ENCODE assay signal across 14 cellular contexts in the genomic region with DNA sequence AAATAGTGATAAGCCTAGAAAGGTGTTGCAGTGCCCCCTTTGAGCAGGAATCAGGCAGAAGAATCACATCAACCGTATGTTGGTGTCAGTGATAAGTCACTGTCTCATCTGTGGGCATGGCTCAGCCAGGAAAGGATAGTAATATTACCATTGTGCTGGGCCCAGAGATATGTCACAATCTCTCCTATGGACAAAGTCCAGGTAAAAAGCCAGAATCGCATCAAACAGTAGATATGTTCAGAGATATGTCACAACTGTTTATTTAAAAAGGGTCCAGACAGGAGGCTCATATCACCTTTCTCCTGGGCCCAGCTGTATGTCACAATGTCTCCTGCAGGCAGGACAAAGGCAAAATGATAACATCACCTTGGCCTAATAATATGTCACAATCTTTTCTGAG.
DNase-seq lines count a peak whose midpoint lies in the region; ATAC-seq and TF ChIP-seq lines count a peak whose summit lies in the region.
"Had no signal": no experiment of that assay in that cellular context is flagged by ENCODE, and none has a peak within 500 bp of the region (broad histone marks: within the 10 kb centered on the region; RNA-seq: fewer than 3 reads in every experiment).

No MANE protein-coding gene starts in this region.

- no peaks in the 10 kb centered on the region for H3K9me3 Mint-ChIP-seq in activated CD4-positive, alpha-beta memory T cell treated with anti-CD3 and anti-CD28 coated beads for 36 hours
- H3K9me3 Mint-ChIP-seq in activated CD4-positive, alpha-beta memory T cell treated with anti-CD3 and anti-CD28 coated beads, Interleukin-2, amount 10 ng/mL, durations not matched to agents 7 days and 5 days: peaks cover 2% of the 10 kb centered on the region
- no peaks in the 10 kb centered on the region for H3K9me3 Mint-ChIP-seq in stimulated activated naive CD8-positive, alpha-beta T cell treated with anti-CD3 and anti-CD28 coated beads, Interleukin-15, amount 100 ng/mL, for 72 hours
- H3K9me3 Mint-ChIP-seq in activated naive CD8-positive, alpha-beta T cell (ENCODE audit: low read depth): no peaks in the 10 kb centered on the region
- H3K9me3 Mint-ChIP-seq in activated CD8-positive, alpha-beta T cell treated with anti-CD3 and anti-CD28 coated beads for 36 hours: no peaks in the 10 kb centered on the region
- H3K9me3 Mint-ChIP-seq: CD4-positive, alpha-beta memory T cell had no signal

- no peak for TF ChIP-seq CTCF in activated CD8-positive, alpha-beta T cell treated with anti-CD3 and anti-CD28 coated beads for 36 hours (IDR thresholded peaks at IDR 0.05)

- H3K4me3 Mint-ChIP-seq in activated CD4-positive, alpha-beta memory T cell treated with anti-CD3 and anti-CD28 coated beads for 36 hours: no peak overlapping the region
- H3K4me3 Mint-ChIP-seq in activated CD4-positive, alpha-beta memory T cell treated with anti-CD3 and anti-CD28 coated beads, Interleukin-2, amount 10 ng/mL, durations not matched to agents 7 days and 5 days: no peak overlapping the region
- H3K4me3 Mint-ChIP-seq in stimulated activated naive CD8-positive, alpha-beta T cell treated with anti-CD3 and anti-CD28 coated beads, Interleukin-15, amount 100 ng/mL, for 72 hours: peak overlapping the region; percentile 16 to 31
- H3K4me3 Mint-ChIP-seq in activated naive CD8-positive, alpha-beta T cell: no peak overlapping the region
- H3K4me3 Mint-ChIP-seq in activated CD8-positive, alpha-beta T cell treated with anti-CD3 and anti-CD28 coated beads for 36 hours: no peak overlapping the region
- H3K4me3 Mint-ChIP-seq: CD4-positive, alpha-beta memory T cell; GM23338 had no signal

- intact Hi-C loops in activated CD4-positive, alpha-beta memory T cell treated with anti-CD3 and anti-CD28 coated beads for 36 hours (cut with micrococcal nuclease): loop anchor here (10.0 kb wide), 5 partner anchors 87 to 1253 kb away; partner anchors contain the start of genes EIF1AY and KDM5D
- intact Hi-C loops in activated CD8-positive, alpha-beta T cell treated with anti-CD3 and anti-CD28 coated beads for 36 hours (cut with micrococcal nuclease): no loop called here

- H3K27ac Mint-ChIP-seq in activated CD4-positive, alpha-beta memory T cell treated with anti-CD3 and anti-CD28 coated beads for 36 hours: peak overlapping the region; percentile 56
- no peak overlapping the region for H3K27ac Mint-ChIP-seq in activated CD4-positive, alpha-beta memory T cell treated with anti-CD3 and anti-CD28 coated beads, Interleukin-2, amount 10 ng/mL, durations not matched to agents 7 days and 5 days
- H3K27ac Mint-ChIP-seq in stimulated activated naive CD8-positive, alpha-beta T cell treated with anti-CD3 and anti-CD28 coated beads, Interleukin-15, amount 100 ng/mL, for 72 hours: no peak overlapping the region
- H3K27ac Mint-ChIP-seq in activated naive CD8-positive, alpha-beta T cell: peak overlapping the region; percentile 30
- no peak overlapping the region for H3K27ac Mint-ChIP-seq in activated CD8-positive, alpha-beta T cell treated with anti-CD3 and anti-CD28 coated beads for 36 hours
- H3K27ac Mint-ChIP-seq: CD4-positive, alpha-beta memory T cell; GM23338 had no signal

- peaks cover 28% of the 10 kb centered on the region for H3K4me1 Mint-ChIP-seq in activated CD4-positive, alpha-beta memory T cell treated with anti-CD3 and anti-CD28 coated beads for 36 hours (ENCODE audit: low read depth)
- peaks cover 29% of the 10 kb centered on the region for H3K4me1 Mint-ChIP-seq in activated CD4-positive, alpha-beta memory T cell treated with anti-CD3 and anti-CD28 coated beads, Interleukin-2, amount 10 ng/mL, durations not matched to agents 7 days and 5 days
- peaks cover 26% of the 10 kb centered on the region for H3K4me1 Mint-ChIP-seq in stimulated activated naive CD8-positive, alpha-beta T cell treated with anti-CD3 and anti-CD28 coated beads, Interleukin-15, amount 100 ng/mL, for 72 hours
- peaks cover 27% of the 10 kb centered on the region for H3K4me1 Mint-ChIP-seq in activated naive CD8-positive, alpha-beta T cell (ENCODE audit: low read depth)
- H3K4me1 Mint-ChIP-seq in activated CD8-positive, alpha-beta T cell treated with anti-CD3 and anti-CD28 coated beads for 36 hours (ENCODE audit: low read depth): peaks cover 22% of the 10 kb centered on the region
- H3K4me1 Mint-ChIP-seq: GM23338 had no signal

- CTCF ChIA-PET in activated CD4-positive, alpha-beta memory T cell treated with anti-CD3 and anti-CD28 coated beads for 36 hours (lab: Charles Lee): no interaction called here
- CTCF ChIA-PET in activated CD4-positive, alpha-beta memory T cell treated with anti-CD3 and anti-CD28 coated beads, Interleukin-2, amount 10 ng/mL, durations not matched to agents 7 days and 5 days (lab: Charles Lee): no interaction called here
- CTCF ChIA-PET in activated CD8-positive, alpha-beta T cell treated with anti-CD3 and anti-CD28 coated beads for 36 hours (lab: Charles Lee): no interaction called here

- no peaks in the 10 kb centered on the region for H3K27me3 Mint-ChIP-seq in activated CD4-positive, alpha-beta memory T cell treated with anti-CD3 and anti-CD28 coated beads for 36 hours
- H3K27me3 Mint-ChIP-seq in activated CD4-positive, alpha-beta memory T cell treated with anti-CD3 and anti-CD28 coated beads, Interleukin-2, amount 10 ng/mL, durations not matched to agents 7 days and 5 days: no peaks in the 10 kb centered on the region
- no peaks in the 10 kb centered on the region for H3K27me3 Mint-ChIP-seq in stimulated activated naive CD8-positive, alpha-beta T cell treated with anti-CD3 and anti-CD28 coated beads, Interleukin-15, amount 100 ng/mL, for 72 hours
- H3K27me3 Mint-ChIP-seq in activated naive CD8-positive, alpha-beta T cell: no peaks in the 10 kb centered on the region
- no peaks in the 10 kb centered on the region for H3K27me3 Mint-ChIP-seq in activated CD8-positive, alpha-beta T cell treated with anti-CD3 and anti-CD28 coated beads for 36 hours
- H3K27me3 Mint-ChIP-seq: CD4-positive, alpha-beta memory T cell had no signal

- POLR2A ChIA-PET in activated CD4-positive, alpha-beta memory T cell treated with anti-CD3 and anti-CD28 coated beads for 36 hours (lab: Charles Lee): no interaction called here
- POLR2A ChIA-PET in activated CD4-positive, alpha-beta memory T cell treated with anti-CD3 and anti-CD28 coated beads, Interleukin-2, amount 10 ng/mL, durations not matched to agents 7 days and 5 days (lab: Charles Lee): no interaction called here
- POLR2A ChIA-PET in activated CD8-positive, alpha-beta T cell treated with anti-CD3 and anti-CD28 coated beads for 36 hours (lab: Charles Lee): no interaction called here

- no peak for ATAC-seq in stimulated activated naive CD8-positive, alpha-beta T cell treated with anti-CD3 and anti-CD28 coated beads, Interleukin-15, amount 100 ng/mL, for 72 hours
- ATAC-seq in stimulated activated naive CD8-positive, alpha-beta T cell treated with anti-CD3 and anti-CD28 coated beads, Interleukin-15, Interleukin-2, amounts not matched to agents 100 U/mL and 50 U/mL, for 24 hours: no peak
- ATAC-seq in activated CD8-positive, alpha-beta T cell treated with anti-CD3 and anti-CD28 coated beads for 36 hours: no peak
- ATAC-seq: A549, GM12878, GM23338 had no signal

- DNase-seq in activated CD4-positive, alpha-beta memory T cell treated with anti-CD3 and anti-CD28 coated beads for 36 hours: no peak
- DNase-seq in activated CD4-positive, alpha-beta memory T cell treated with anti-CD3 and anti-CD28 coated beads, Interleukin-2, amount 10 ng/mL, durations not matched to agents 7 days and 5 days: no peak
- DNase-seq in stimulated activated naive CD8-positive, alpha-beta T cell treated with anti-CD3 and anti-CD28 coated beads, Interleukin-15, amount 100 ng/mL, for 72 hours: no peak
- no peak for DNase-seq in stimulated activated naive CD8-positive, alpha-beta T cell treated with anti-CD3 and anti-CD28 coated beads, Interleukin-15, Interleukin-2, amounts not matched to agents 100 U/mL and 50 U/mL, for 24 hours
- no peak for DNase-seq in activated CD8-positive, alpha-beta T cell treated with anti-CD3 and anti-CD28 coated beads for 36 hours
- no peak for DNase-seq in T-helper 9 cell
- DNase-seq: BE2C; CD4-positive, alpha-beta memory T cell; DMS79; H7 had no signal

- H3K36me3 Mint-ChIP-seq in activated CD4-positive, alpha-beta memory T cell treated with anti-CD3 and anti-CD28 coated beads for 36 hours: no peaks in the 10 kb centered on the region
- H3K36me3 Mint-ChIP-seq in activated CD4-positive, alpha-beta memory T cell treated with anti-CD3 and anti-CD28 coated beads, Interleukin-2, amount 10 ng/mL, durations not matched to agents 7 days and 5 days (ENCODE audit: low read depth): no peaks in the 10 kb centered on the region
- no peaks in the 10 kb centered on the region for H3K36me3 Mint-ChIP-seq in activated naive CD8-positive, alpha-beta T cell
- no peaks in the 10 kb centered on the region for H3K36me3 Mint-ChIP-seq in activated CD8-positive, alpha-beta T cell treated with anti-CD3 and anti-CD28 coated beads for 36 hours (ENCODE audit: low read depth)
- H3K36me3 Mint-ChIP-seq: CD4-positive, alpha-beta memory T cell had no signal

Comparison
In these comparisons a context has a peak if more than half of its experiments do, and no peak if none do; other contexts are left out.
1. H3K27ac Mint-ChIP-seq: peak in activated CD4-positive, alpha-beta memory T cell treated with anti-CD3 and anti-CD28 coated beads for 36 hours (single experiment) and activated naive CD8-positive, alpha-beta T cell (single experiment); none in activated CD4-positive, alpha-beta memory T cell treated with anti-CD3 and anti-CD28 coated beads, Interleukin-2, amount 10 ng/mL, durations not matched to agents 7 days and 5 days (single experiment), stimulated activated naive CD8-positive, alpha-beta T cell treated with anti-CD3 and anti-CD28 coated beads, Interleukin-15, amount 100 ng/mL, for 72 hours (0 of 2) and activated CD8-positive, alpha-beta T cell treated with anti-CD3 and anti-CD28 coated beads for 36 hours (single experiment).
2. H3K4me3 Mint-ChIP-seq: peak in stimulated activated naive CD8-positive, alpha-beta T cell treated with anti-CD3 and anti-CD28 coated beads, Interleukin-15, amount 100 ng/mL, for 72 hours (2 of 2); none in activated CD4-positive, alpha-beta memory T cell treated with anti-CD3 and anti-CD28 coated beads for 36 hours (single experiment), activated CD4-positive, alpha-beta memory T cell treated with anti-CD3 and anti-CD28 coated beads, Interleukin-2, amount 10 ng/mL, durations not matched to agents 7 days and 5 days (single experiment), activated naive CD8-positive, alpha-beta T cell (single experiment) and activated CD8-positive, alpha-beta T cell treated with anti-CD3 and anti-CD28 coated beads for 36 hours (single experiment).